10 cellular contexts compared by ENCODE assay signal in genomic region chr19:4062576-4063368, GRCh38. TPM values are rescaled to one million over a fixed set of nuclear protein-coding genes. Genes with fewer than 3 reads are reported as not detected.
DNase-seq lines count a peak whose midpoint lies in the region; ATAC-seq, FAIRE-seq and TF ChIP-seq lines count a peak whose summit lies in the region.
"Had no signal": no experiment of that assay in that cellular context is flagged by ENCODE, and none has a peak within 500 bp of the region (broad histone marks: within the 10 kb centered on the region; RNA-seq: fewer than 3 reads in every experiment).

No MANE protein-coding gene starts in this region.

- BruUV-seq in PC-3 (replicated peaks; lab: Mats Ljungman, UMichigan) = no TSS peak

- peaks cover 74% of the 10 kb centered on the region for H3K4me1 ChIP-seq in CD4-positive, CD25-positive, alpha-beta regulatory T cell (ENCODE audit: control insufficient read depth, insufficient read depth, low read length, poor library complexity, severe bottlenecking)
- peaks cover 42% of the 10 kb centered on the region for H3K4me1 ChIP-seq in PC-3 (ENCODE audit: insufficient read depth, low read length)
- H3K4me1 ChIP-seq in H1 (replicated peaks in 1 of 4; ENCODE audit: control insufficient read depth in 3 of 4, insufficient read depth in 4 of 4, low read length in 3 of 4) = peaks cover 0 to 39% (median 20%) of the 10 kb centered on the region in 4 experiments; a peak in 6 of 7 replicates
- peaks cover 57% of the 10 kb centered on the region for H3K4me1 ChIP-seq in osteoblast (ENCODE audit: insufficient read depth, low read length)

- peaks cover 0 to 41% (median 2%) of the 10 kb centered on the region in 4 donors for H3K4me1 Mint-ChIP-seq in CD4-positive, CD25-positive, alpha-beta regulatory T cell

- H3F3A ChIP-seq in PC-3 (ENCODE audit: low read length, unreplicated experiment) = no peaks in the 10 kb centered on the region

- no peak overlapping the region for H3K4ac ChIP-seq in H1 (replicated peaks; ENCODE audit: insufficient read length, low read depth, low read length)

- H3K56ac ChIP-seq in H1 (replicated peaks; ENCODE audit: insufficient read length, low read depth, low read length) = peak overlapping the region; percentile 49

- POLR2A ChIA-PET in PC-3 (lab: Charles Lee; ENCODE audit: unreplicated experiment) (interaction anchor here (0.6 kb wide), 1 partner anchor 10 kb away, joined by 3 read pairs; no protein-coding TSS in a partner anchor), H1 (lab: Charles Lee; ENCODE audit: partially characterized antibody) (interaction anchor here (0.6 to 3.8 kb wide), 14 partner anchors 8 to 213 kb away, joined by 3 to 22 read pairs (median 4); partner anchors contain the start of genes DAPK3 and EEF2)

- H3K4me2 ChIP-seq in PC-3 (ENCODE audit: low read length) = peak overlapping the region; percentile 98
- H3K4me2 ChIP-seq in H1 (ENCODE audit: insufficient read depth in 1 of 2, low read depth in 2 of 2, low read length in 2 of 2) = peak overlapping the region in 1 of 2 experiments; percentile 86; a peak in 3 of 4 replicates
- H3K4me2 ChIP-seq in osteoblast (ENCODE audit: insufficient read depth, low read length) = peak overlapping the region; percentile 88

- TF ChIP-seq POLR2A in H1 (IDR thresholded peaks at IDR 0.05; ENCODE audit: control extremely low read depth in 1 of 2, low read depth in 2 of 2, low read length in 2 of 2) = no peak

- 0 out of 2 replicates have a peak overlapping the region, but pooled peaks have one; percentile 66 for H2BK5ac ChIP-seq in H1 (ENCODE audit: low read depth, low read length)

- H3K9me2 ChIP-seq in PC-3 (replicated peaks; ENCODE audit: low read length) = no peaks in the 10 kb centered on the region

- H3K79me2 ChIP-seq in PC-3 (ENCODE audit: low read length) (peaks cover 73% of the 10 kb centered on the region), H1 (ENCODE audit: control insufficient read depth in 1 of 2, insufficient read depth in 2 of 2, low read length in 2 of 2) (peaks cover 24 to 71% of the 10 kb centered on the region in 2 experiments; a peak in 3 of 4 replicates), osteoblast (ENCODE audit: insufficient read depth, low read length) (peaks cover 77% of the 10 kb centered on the region)

- FAIRE-seq in H1 (lab: Jason Lieb, UNC) = no peak
- FAIRE-seq: RCC 7860 had no signal

- H3K9ac ChIP-seq in PC-3 (ENCODE audit: low read length) (no peak overlapping the region), H1 (replicated peaks in 1 of 4; ENCODE audit: extremely low read depth in 1 of 4, low read depth in 3 of 4, low read length in 3 of 4) (no peak overlapping the region; a peak in 1 of 7 replicates)

- H3K18ac ChIP-seq in H1 (ENCODE audit: extremely low read depth, low read length) = no peak overlapping the region

- H3K9me3 Mint-ChIP-seq in CD4-positive, CD25-positive, alpha-beta regulatory T cell = no peaks in the 10 kb centered on the region

- peak overlapping the region; percentile 51 for H3K27ac ChIP-seq in CD4-positive, CD25-positive, alpha-beta regulatory T cell (ENCODE audit: insufficient read depth, low read length, poor library complexity, severe bottlenecking)
- H3K27ac ChIP-seq in PC-3 (ENCODE audit: low read length) (no peak overlapping the region), H1 (ENCODE audit: low read depth, low read length) (no peak overlapping the region), osteoblast (ENCODE audit: low read depth, low read length) (peak overlapping the region; percentile 17)

- H2BK12ac ChIP-seq in H1 (ENCODE audit: low read depth, low read length) = no peak overlapping the region

- peak overlapping the region; percentile 87 to 94 (median 92) for H3K4me3 Mint-ChIP-seq in CD4-positive, CD25-positive, alpha-beta regulatory T cell

- H2BK15ac ChIP-seq in H1 (ENCODE audit: low read length) = no peak overlapping the region

- peaks cover 8% of the 10 kb centered on the region for H3K79me1 ChIP-seq in H1 (ENCODE audit: low read depth, low read length)

- H4K20me1 ChIP-seq in PC-3 (ENCODE audit: low read length) (peaks cover 18% of the 10 kb centered on the region; the same call in 1 of the 2 replicates), H1 (replicated peaks in 1 of 2; ENCODE audit: control insufficient read depth in 1 of 2, insufficient read depth in 2 of 2, low read length in 2 of 2) (peaks cover 34 to 35% of the 10 kb centered on the region in 2 experiments), osteoblast (ENCODE audit: insufficient read depth, low read length) (peaks cover 48% of the 10 kb centered on the region)

- no peak overlapping the region for H4K91ac ChIP-seq in H1 (replicated peaks; ENCODE audit: insufficient read length, low read length)

- H3K23ac ChIP-seq in H1 (ENCODE audit: insufficient read length) = no peak overlapping the region

- no peak overlapping the region for H4K5ac ChIP-seq in H1 (ENCODE audit: insufficient read length, low read depth, low read length)

- H3K23me2 ChIP-seq in H1 (ENCODE audit: low read depth, low read length) = peaks cover 6% of the 10 kb centered on the region; the same call in 1 of the 2 replicates

- H3K36me3 ChIP-seq in CD4-positive, CD25-positive, alpha-beta regulatory T cell (ENCODE audit: control insufficient read depth, insufficient read depth, low read length) = peaks cover 8% of the 10 kb centered on the region
- H3K36me3 ChIP-seq in PC-3 (ENCODE audit: low read depth, low read length) (no peaks in the 10 kb centered on the region), H1 (ENCODE audit: control insufficient read depth in 2 of 4, insufficient read depth in 4 of 4, low read length in 3 of 4) (no peaks in the 10 kb centered on the region), osteoblast (ENCODE audit: insufficient read depth, low read length) (peaks cover 15% of the 10 kb centered on the region)

- intact Hi-C loops in PC-3 (cut with micrococcal nuclease) = no loop called here

- H2AK5ac ChIP-seq in H1 (ENCODE audit: low read depth, low read length) = no peak overlapping the region

- CTCF ChIA-PET in PC-3 (lab: Charles Lee) = no interaction called here
- CTCF ChIA-PET in H1 (lab: Charles Lee; ENCODE audit: partially characterized antibody) = interaction anchor here (0.5 to 1.4 kb wide), 4 partner anchors 11 to 92 kb away, joined by 3 to 4 read pairs (median 3); partner anchors contain the start of gene DAPK3

- H3K27me3 Mint-ChIP-seq in CD4-positive, CD25-positive, alpha-beta regulatory T cell = no peaks in the 10 kb centered on the region

- H3K9me3 ChIP-seq in CD4-positive, CD25-positive, alpha-beta regulatory T cell (ENCODE audit: control insufficient read depth in 2 of 2, low read length in 2 of 2) = no peaks in the 10 kb centered on the region
- H3K9me3 ChIP-seq in PC-3 (ENCODE audit: low read length) (no peaks in the 10 kb centered on the region), H1 (ENCODE audit: insufficient read depth in 2 of 2, low read depth in 1 of 2, low read length in 1 of 2) (no peaks in the 10 kb centered on the region), osteoblast (ENCODE audit: low read depth, low read length) (no peaks in the 10 kb centered on the region)

- DNase-seq in CD4-positive, CD25-positive, alpha-beta regulatory T cell = no peak
- no peak for DNase-seq in PC-3
- DNase-seq in H1 (ENCODE audit: low read depth in 1 of 2, low spot score in 2 of 2) = no peak
- DNase-seq in osteoblast (ENCODE audit: insufficient read length, low spot score, missing footprints) = no peak
- DNase-seq in SHP77 treated with DMSO at 0.1 percent for 48 hours (lab: John Stamatoyannopoulos, UW) = no peak
- no peak for DNase-seq in GM03348 (ENCODE audit: low spot score)
- DNase-seq: effector CD8-positive, alpha-beta T cell had no signal

- H2AFZ ChIP-seq in PC-3 (ENCODE audit: low read length) (no peak overlapping the region), H1 (ENCODE audit: low read length) (no peak overlapping the region), osteoblast (ENCODE audit: low read length) (no peak overlapping the region)

- ATAC-seq in CD4-positive, CD25-positive, alpha-beta regulatory T cell (ENCODE audit: low read depth in 2 of 2) = no peak
- ATAC-seq in PC-3 (no peak), GM19324 (IDR thresholded peaks at IDR 0.05; ENCODE audit: low FRiP score, unreplicated experiment) (no peak), GM18867 (IDR thresholded peaks at IDR 0.05; ENCODE audit: unreplicated experiment) (no peak)

- no peak for TF ChIP-seq EP300 in H1 (IDR thresholded peaks at IDR 0.05; ENCODE audit: borderline replicate concordance in 1 of 2, low read depth in 2 of 2, low read length in 2 of 2)

- H4K8ac ChIP-seq in H1 (ENCODE audit: extremely low read depth, insufficient read depth, low read length) = no peak overlapping the region

- 0 out of 2 replicates have a peak overlapping the region, but pooled peaks have one; percentile 18 for H2BK20ac ChIP-seq in H1 (ENCODE audit: low read length)

- H3K4me3 ChIP-seq in CD4-positive, CD25-positive, alpha-beta regulatory T cell (ENCODE audit: low read depth, low read length) = no peak overlapping the region
- H3K4me3 ChIP-seq in PC-3 (ENCODE audit: low read length) (peak overlapping the region; percentile 87), H1 (ENCODE audit: extremely low read depth in 1 of 4, insufficient read depth in 2 of 4, low read depth in 3 of 4, low read length in 4 of 4) (no peak overlapping the region), osteoblast (ENCODE audit: insufficient read depth, low read length) (peak overlapping the region; percentile 90)

- H3K36me3 Mint-ChIP-seq in CD4-positive, CD25-positive, alpha-beta regulatory T cell = peaks cover under 1% of the 10 kb centered on the region

- WGBS in H1 (ENCODE audit: extremely low coverage in 1 of 2, insufficient coverage in 1 of 2, insufficient read length in 1 of 2, insufficient replicate concordance in 2 of 2, low coverage in 1 of 2, low lambda C conversion rate in 2 of 2, missing lambda C conversion rate in 1 of 2), 2 experiments = 91% methylated on average over 20 of the region's 20 CpGs; no CpG with 5 or more reads in 1 of the 2 experiments

- H3K27me3 ChIP-seq in CD4-positive, CD25-positive, alpha-beta regulatory T cell (ENCODE audit: control insufficient read depth, insufficient read depth, low read length) = no peaks in the 10 kb centered on the region
- no peaks in the 10 kb centered on the region for H3K27me3 ChIP-seq in PC-3 (ENCODE audit: low read length)
- peaks cover 3 to 8% (median 6%) of the 10 kb centered on the region in 4 experiments for H3K27me3 ChIP-seq in H1 (replicated peaks in 1 of 4; ENCODE audit: control insufficient read depth in 3 of 4, extremely low read depth in 1 of 4, insufficient read depth in 3 of 4, low read length in 3 of 4)
- H3K27me3 ChIP-seq in osteoblast (ENCODE audit: insufficient read depth, low read length) = no peaks in the 10 kb centered on the region

- H3K27ac Mint-ChIP-seq in CD4-positive, CD25-positive, alpha-beta regulatory T cell = peak overlapping the region in 1 of 3 donors; percentile 29

- no peak for TF ChIP-seq RAD21 in H1 (IDR thresholded peaks at IDR 0.05 in 1 of 2, conservative IDR thresholded peaks at IDR 0.05 in 1 of 2; ENCODE audit: low read depth in 2 of 2, low read length in 2 of 2)

- H2BK120ac ChIP-seq in H1 (replicated peaks; ENCODE audit: low read depth, low read length) = no peak overlapping the region

- no peak for TF ChIP-seq CTCF in PC-3 (conservative IDR thresholded peaks at IDR 0.05; ENCODE audit: low read depth, low read length)
- no peak for TF ChIP-seq CTCF in H1 (IDR thresholded peaks at IDR 0.05; ENCODE audit: control extremely low read depth in 1 of 3, insufficient read depth in 1 of 3, low read depth in 1 of 3, low read length in 3 of 3)
- TF ChIP-seq CTCF in osteoblast (IDR thresholded peaks at IDR 0.05; ENCODE audit: extremely low read depth, low read depth, low read length) = no peak

- no peak overlapping the region for H3K14ac ChIP-seq in H1 (ENCODE audit: insufficient read length)

RNA-seq across cellular contexts. Expression of gene ZBTB7A, which starts 3.9 kb away (rescaled TPM):
- 50.5 TPM for total RNA-seq in CD4-positive, CD25-positive, alpha-beta regulatory T cell
- polyA plus RNA-seq in CD4-positive, CD25-positive, alpha-beta regulatory T cell = 10 to 100 TPM; 19.6 to 30.4 (median 23.7) TPM
- total RNA-seq in PC-3 (2014; rRNA removed) = 16.7 and 40.2 TPM in 2 replicates
- 16.6 and 17.8 TPM in 2 replicates for total RNA-seq in H1 (2021; fragmentation: NEBNext Ultra II Directional; extraction: Animal tissue kit (Norgen Biotek cat#: 25700))
- 5.6 and 9.1 TPM in 2 replicates for polyA plus RNA-seq in H1 (2011; rRNA removed)
- polyA plus RNA-seq in H1 (2011; cell fraction: cytosol; rRNA removed) = 5.6 TPM
- polyA plus RNA-seq in H1 (2011; cell fraction: nucleus; rRNA removed) = 19.7 TPM
- polyA plus RNA-seq in H1 (2012, experiment 1 of 2) = 5.4 to 9.5 TPM (median 8.5 TPM) in 4 replicates
- 4.5 TPM for polyA plus RNA-seq in H1 (2012, experiment 2 of 2)
- 17.9 TPM for polyA plus RNA-seq in H1 (2013, experiment 1 of 2)
- polyA plus RNA-seq in H1 (2013, experiment 2 of 2) = 15.8 TPM
- polyA minus RNA-seq in H1 (2011; rRNA and poly(A)+ RNA removed) = 3.1 and 3.5 TPM in 2 replicates
- 9.5 TPM for polyA minus RNA-seq in H1 (2011; cell fraction: cytosol; rRNA and poly(A)+ RNA removed)
- 14.4 TPM for polyA minus RNA-seq in H1 (2011; cell fraction: nucleus; rRNA and poly(A)+ RNA removed)
- 38.6 and 42.7 TPM in 2 replicates for total RNA-seq in osteoblast

RNA-seq across cellular contexts. Expression of gene PIAS4, which starts 55.2 kb away (rescaled TPM):
- 25.4 TPM for total RNA-seq in CD4-positive, CD25-positive, alpha-beta regulatory T cell
- polyA plus RNA-seq in CD4-positive, CD25-positive, alpha-beta regulatory T cell = 10 to 100 TPM in 1 of 4 donors, 1 to 10 TPM in 3; 4.1 to 10.4 (median 4.4) TPM
- total RNA-seq in PC-3 (2014; rRNA removed) (21.0 and 26.5 TPM in 2 replicates), osteoblast (14.7 and 21.4 TPM in 2 replicates)
- total RNA-seq in H1 (2021; fragmentation: NEBNext Ultra II Directional; extraction: Animal tissue kit (Norgen Biotek cat#: 25700)) = 41.4 and 51.4 TPM in 2 replicates
- 30.2 and 50.9 TPM in 2 replicates for polyA plus RNA-seq in H1 (2011; rRNA removed)
- 20.8 TPM for polyA plus RNA-seq in H1 (2011; cell fraction: cytosol; rRNA removed)
- 63.1 TPM for polyA plus RNA-seq in H1 (2011; cell fraction: nucleus; rRNA removed)
- polyA plus RNA-seq in H1 (2012, experiment 1 of 2) = 38.4 to 43.8 TPM (median 41.8 TPM) in 4 replicates
- polyA plus RNA-seq in H1 (2012, experiment 2 of 2) = 41.0 TPM
- polyA plus RNA-seq in H1 (2013, experiment 1 of 2) = 50.9 TPM
- 51.6 TPM for polyA plus RNA-seq in H1 (2013, experiment 2 of 2)
- polyA minus RNA-seq in H1 (2011; rRNA and poly(A)+ RNA removed) = 15.1 and 22.0 TPM in 2 replicates
- 18.9 TPM for polyA minus RNA-seq in H1 (2011; cell fraction: cytosol; rRNA and poly(A)+ RNA removed)
- 25.7 TPM for polyA minus RNA-seq in H1 (2011; cell fraction: nucleus; rRNA and poly(A)+ RNA removed)

Comparison
In these comparisons a context has a peak if more than half of its experiments do, and no peak if none do; other contexts are left out.
1. H3K27ac ChIP-seq: peak in CD4-positive, CD25-positive, alpha-beta regulatory T cell (single experiment) and osteoblast (single experiment); none in PC-3 (single experiment) and H1 (single experiment).
2. H3K4me3 ChIP-seq: peak in PC-3 (single experiment) and osteoblast (single experiment); none in CD4-positive, CD25-positive, alpha-beta regulatory T cell (single experiment) and H1 (0 of 4).